In the genomic region with DNA sequence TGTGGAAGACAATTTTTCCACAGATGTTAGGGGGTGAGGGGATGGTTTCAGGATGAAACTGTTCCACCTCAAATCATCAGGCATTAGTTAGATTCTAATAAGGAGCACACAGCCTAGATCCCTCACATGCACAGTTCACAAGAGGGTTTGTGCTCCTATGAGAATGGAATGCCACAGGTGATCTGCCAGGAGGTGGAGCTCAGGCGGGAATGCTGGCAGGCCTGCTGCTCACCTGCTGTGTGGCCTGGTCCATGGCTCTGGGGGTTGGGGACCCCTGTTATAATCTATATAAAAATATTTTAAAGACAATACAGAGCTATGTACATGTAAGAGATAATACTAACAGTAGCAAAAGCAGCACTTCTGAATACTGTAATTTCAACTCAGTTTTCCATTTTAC, we compare ENCODE assay signal across 36 cellular contexts.
"Had no signal": no experiment of that assay in that cellular context is flagged by ENCODE, and none has a peak within 500 bp of the region (broad histone marks: within the 10 kb centered on the region; RNA-seq: fewer than 3 reads in every experiment).

No MANE protein-coding gene starts in this region.

- H3K27me3 Mint-ChIP-seq: activated B cell treated with CpG ODN at 0.5 μM for 24 hours; activated CD8-positive, alpha-beta T cell treated with anti-CD3 and anti-CD28 coated beads for 36 hours; activated naive CD4-positive, alpha-beta T cell treated with anti-CD3 and anti-CD28 coated beads, Interleukin-2, amount 50 U/mL, for 24 hours; activated naive CD8-positive, alpha-beta T cell treated with anti-CD3 and anti-CD28 coated beads for 36 hours; activated naive CD8-positive, alpha-beta T cell treated with anti-CD3 and anti-CD28 coated beads, Interleukin-2, amount 50 U/mL, for 24 hours; effector memory CD8-positive, alpha-beta T cell; T-cell had no signal

- H3K9me3 ChIP-seq: adrenal gland, body of pancreas, esophagus squamous epithelium, gastroesophageal sphincter, heart right ventricle had no signal

- H3K4me3 Mint-ChIP-seq: activated B cell treated with CpG ODN at 0.5 μM for 24 hours; activated CD8-positive, alpha-beta T cell treated with anti-CD3 and anti-CD28 coated beads for 36 hours; activated naive CD4-positive, alpha-beta T cell treated with anti-CD3 and anti-CD28 coated beads for 36 hours; activated naive CD4-positive, alpha-beta T cell treated with anti-CD3 and anti-CD28 coated beads, Interleukin-2, amount 50 U/mL, for 24 hours; activated naive CD8-positive, alpha-beta T cell treated with anti-CD3 and anti-CD28 coated beads for 36 hours; activated naive CD8-positive, alpha-beta T cell treated with anti-CD3 and anti-CD28 coated beads, Interleukin-2, amount 50 U/mL, for 24 hours; activated T-helper 1 cell treated with anti-CD3 and anti-CD28 coated beads, Interleukin-12 subunit alpha, Interleukin-12 subunit beta, Interleukin-2, Interleukin-4 antibody, amounts not matched to agents 30 ng/mL and 10 ng/mL and 1 ng/mL, durations not matched to agents 14 hours and 24 hours and 36 hours; effector memory CD8-positive, alpha-beta T cell; T-cell; T-helper 1 cell treated with Interleukin-12 subunit alpha and Interleukin-12 subunit beta and Interleukin-4 antibody, amounts not matched to agents 30 μg/mL and 1 μg/mL, for 36 hours had no signal

- H3K27ac Mint-ChIP-seq: activated B cell treated with CpG ODN at 0.5 μM for 24 hours; activated CD8-positive, alpha-beta T cell treated with anti-CD3 and anti-CD28 coated beads for 36 hours; activated naive CD4-positive, alpha-beta T cell treated with anti-CD3 and anti-CD28 coated beads for 36 hours; activated naive CD4-positive, alpha-beta T cell treated with anti-CD3 and anti-CD28 coated beads, Interleukin-2, amount 50 U/mL, for 24 hours; activated naive CD8-positive, alpha-beta T cell treated with anti-CD3 and anti-CD28 coated beads for 36 hours; activated naive CD8-positive, alpha-beta T cell treated with anti-CD3 and anti-CD28 coated beads, Interleukin-2, amount 50 U/mL, for 24 hours; activated T-helper 1 cell treated with anti-CD3 and anti-CD28 coated beads, Interleukin-12 subunit alpha, Interleukin-12 subunit beta, Interleukin-2, Interleukin-4 antibody, amounts not matched to agents 30 ng/mL and 10 ng/mL and 1 ng/mL, durations not matched to agents 14 hours and 24 hours and 36 hours; activated T-helper 2 cell treated with anti-CD3 and anti-CD28 coated beads, Interferon-gamma antibody, Interleukin-2, Interleukin-4, amounts not matched to agents 10 μg/mL and 5 μg/mL and 100 μg/mL, durations not matched to agents 14 hours and 24 hours and 36 hours; T-cell; T-helper 1 cell treated with Interleukin-12 subunit alpha and Interleukin-12 subunit beta and Interleukin-4 antibody, amounts not matched to agents 30 μg/mL and 1 μg/mL, for 36 hours had no signal

- H3K4me3 ChIP-seq: adrenal gland, body of pancreas, esophagus squamous epithelium, gastroesophageal sphincter, heart right ventricle had no signal

- H3K9me3 Mint-ChIP-seq: activated B cell treated with CpG ODN at 0.5 μM for 24 hours; activated CD8-positive, alpha-beta T cell treated with anti-CD3 and anti-CD28 coated beads for 36 hours; activated naive CD4-positive, alpha-beta T cell treated with anti-CD3 and anti-CD28 coated beads for 36 hours; activated naive CD4-positive, alpha-beta T cell treated with anti-CD3 and anti-CD28 coated beads, Interleukin-2, amount 50 U/mL, for 24 hours; activated naive CD8-positive, alpha-beta T cell treated with anti-CD3 and anti-CD28 coated beads for 36 hours; activated naive CD8-positive, alpha-beta T cell treated with anti-CD3 and anti-CD28 coated beads, Interleukin-2, amount 50 U/mL, for 24 hours; activated T-helper 1 cell treated with anti-CD3 and anti-CD28 coated beads, Interleukin-12 subunit alpha, Interleukin-12 subunit beta, Interleukin-2, Interleukin-4 antibody, amounts not matched to agents 30 ng/mL and 10 ng/mL and 1 ng/mL, durations not matched to agents 14 hours and 24 hours and 36 hours; activated T-helper 2 cell treated with anti-CD3 and anti-CD28 coated beads, Interferon-gamma antibody, Interleukin-2, Interleukin-4, amounts not matched to agents 10 μg/mL and 5 μg/mL and 100 μg/mL, durations not matched to agents 14 hours and 24 hours and 36 hours; effector memory CD8-positive, alpha-beta T cell; T-cell; T-helper 1 cell treated with Interleukin-12 subunit alpha and Interleukin-12 subunit beta and Interleukin-4 antibody, amounts not matched to agents 30 μg/mL and 1 μg/mL, for 36 hours had no signal

- H3K27ac ChIP-seq: adrenal gland, body of pancreas, epithelial cell of prostate, esophagus squamous epithelium, gastroesophageal sphincter, heart right ventricle, VCaP had no signal

- H3K27me3 ChIP-seq: adrenal gland, body of pancreas, esophagus squamous epithelium, gastroesophageal sphincter, heart right ventricle had no signal

- H3K4me1 ChIP-seq: adrenal gland, body of pancreas, esophagus squamous epithelium had no signal

- FAIRE-seq: colon, endometrium had no signal

- DNase-seq: activated B cell treated with CpG ODN at 0.5 μM for 24 hours; activated CD4-positive, alpha-beta T cell treated with anti-CD3 and anti-CD28 coated beads for 48 hours; activated CD4-positive, alpha-beta T cell treated with anti-CD3 and anti-CD28 coated beads, Interleukin-2, amount 50 U/mL, for 1 hour; activated CD4-positive, alpha-beta T cell treated with anti-CD3 and anti-CD28 coated beads, Interleukin-2, amount 50 U/mL, for 48 hours; activated CD8-positive, alpha-beta memory T cell treated with anti-CD3 and anti-CD28 coated beads for 24 hours; activated CD8-positive, alpha-beta memory T cell treated with anti-CD3 and anti-CD28 coated beads, Interleukin-2, amount 50 U/mL, for 4 hours; activated CD8-positive, alpha-beta T cell treated with anti-CD3 and anti-CD28 coated beads for 36 hours; activated effector memory CD4-positive, alpha-beta T cell treated with anti-CD3 and anti-CD28 coated beads, Interleukin-2, amount 50 U/mL, for 16 hours; activated naive CD4-positive, alpha-beta T cell treated with anti-CD3 and anti-CD28 coated beads for 36 hours; activated naive CD8-positive, alpha-beta T cell treated with anti-CD3 and anti-CD28 coated beads for 36 hours; activated naive CD8-positive, alpha-beta T cell treated with anti-CD3 and anti-CD28 coated beads, Interleukin-2, amount 50 U/mL, for 24 hours; activated T-cell treated with anti-CD3 and anti-CD28 coated beads, Interleukin-2, amount 50 U/mL, for 1 hour; activated T-cell treated with anti-CD3 and anti-CD28 coated beads, Interleukin-2, amount 50 U/mL, for 48 hours; adrenal gland; amygdala; aorta; body of pancreas; caudate nucleus; cortex of kidney; dermis blood vessel endothelial cell; effector CD4-positive, alpha-beta T cell; effector memory CD8-positive, alpha-beta T cell; esophagus squamous epithelium; foreskin melanocyte; heart right ventricle; T-cell; T1000 had no signal
